ENCODE assay signal across 1 cellular context in genomic region chr4:82746705-82747567, GRCh38.
TF ChIP-seq lines count a peak whose summit lies in the region.

No MANE protein-coding gene starts in this region.

TF ChIP-seq in HepG2, 621 proteins besides CTCF, POLR2A, EP300 and RAD21 (continued from another document and continues in another):
- TF ChIP-seq GZF1 (CRISPR knock-in tag; IDR thresholded peaks at IDR 0.05) (no peak), ZBTB7B (CRISPR knock-in tag; IDR thresholded peaks at IDR 0.05) (no peak), RCOR2 (CRISPR knock-in tag; IDR thresholded peaks at IDR 0.05) (no peak), KLF11 (CRISPR knock-in tag; IDR thresholded peaks at IDR 0.05) (no peak), KDM6A (CRISPR knock-in tag; IDR thresholded peaks at IDR 0.05; ENCODE audit: low read depth) (no peak), ZNF549 (CRISPR knock-in tag; IDR thresholded peaks at IDR 0.05) (no peak), BATF2 (CRISPR knock-in tag; IDR thresholded peaks at IDR 0.05) (no peak), ZKSCAN5 (CRISPR knock-in tag; IDR thresholded peaks at IDR 0.05) (no peak), MATR3 (CRISPR knock-in tag; IDR thresholded peaks at IDR 0.05) (no peak), ZFP37 (CRISPR knock-in tag; IDR thresholded peaks at IDR 0.05; ENCODE audit: borderline replicate concordance) (no peak), MXD4 (CRISPR knock-in tag; IDR thresholded peaks at IDR 0.05) (no peak), WIZ (CRISPR knock-in tag; IDR thresholded peaks at IDR 0.05) (no peak), GTF2F1 (IDR thresholded peaks at IDR 0.05; ENCODE audit: low read length) (peak; percentile 93), MED1 (CRISPR knock-in tag; IDR thresholded peaks at IDR 0.05) (peak; percentile 11; the same call in 1 of the 2 replicates), PPARG (CRISPR knock-in tag; conservative IDR thresholded peaks at IDR 0.05) (no peak), SMYD3 (CRISPR knock-in tag; IDR thresholded peaks at IDR 0.05) (no peak), ZNF282 (IDR thresholded peaks at IDR 0.05; ENCODE audit: partially characterized antibody) (no peak), AHR (CRISPR knock-in tag; IDR thresholded peaks at IDR 0.05) (no peak), ZNF713 (CRISPR knock-in tag; IDR thresholded peaks at IDR 0.05) (no peak), PCBP1 (IDR thresholded peaks at IDR 0.05; ENCODE audit: borderline replicate concordance, low read depth, low read length) (no peak), SETDB1 (CRISPR knock-in tag; IDR thresholded peaks at IDR 0.05; ENCODE audit: borderline replicate concordance) (no peak), ZNF567 (CRISPR knock-in tag; IDR thresholded peaks at IDR 0.05; ENCODE audit: borderline replicate concordance) (no peak), MTF2 (CRISPR knock-in tag; IDR thresholded peaks at IDR 0.05; ENCODE audit: borderline replicate concordance) (no peak), ZSCAN31 (CRISPR knock-in tag; IDR thresholded peaks at IDR 0.05; ENCODE audit: low read depth) (no peak), NPAS2 (CRISPR knock-in tag; IDR thresholded peaks at IDR 0.05; ENCODE audit: borderline replicate concordance) (no peak), ZFP41 (CRISPR knock-in tag; IDR thresholded peaks at IDR 0.05; ENCODE audit: borderline replicate concordance) (no peak), PBX3 (CRISPR knock-in tag; IDR thresholded peaks at IDR 0.05; ENCODE audit: borderline replicate concordance) (no peak), ZNF367 (CRISPR knock-in tag; IDR thresholded peaks at IDR 0.05; ENCODE audit: borderline replicate concordance) (no peak), ZFP36L1 (CRISPR knock-in tag; IDR thresholded peaks at IDR 0.05) (no peak), HNRNPH1 (optimal IDR thresholded peaks at IDR 0.05; ENCODE audit: low read depth, low read length) (no peak), THYN1 (CRISPR knock-in tag; IDR thresholded peaks at IDR 0.05; ENCODE audit: borderline replicate concordance, low read depth) (no peak), GATAD1 (CRISPR knock-in tag; IDR thresholded peaks at IDR 0.05) (no peak), RBFOX2 (IDR thresholded peaks at IDR 0.05; ENCODE audit: low read depth, low read length) (peak; percentile 73), TEAD2 (CRISPR knock-in tag; IDR thresholded peaks at IDR 0.05) (no peak), CBX5 (CRISPR knock-in tag; IDR thresholded peaks at IDR 0.05; ENCODE audit: borderline replicate concordance) (no peak), SNRNP70 (IDR thresholded peaks at IDR 0.05; ENCODE audit: low read depth, low read length) (no peak), SIN3A (IDR thresholded peaks at IDR 0.05; ENCODE audit: borderline replicate concordance, low read depth, low read length) (no peak), ZNF362 (CRISPR knock-in tag; IDR thresholded peaks at IDR 0.05; ENCODE audit: borderline replicate concordance) (no peak), HOXA7 (CRISPR knock-in tag; IDR thresholded peaks at IDR 0.05) (no peak), ZNF138 (CRISPR knock-in tag; IDR thresholded peaks at IDR 0.05; ENCODE audit: low read depth) (no peak), ZNF503 (CRISPR knock-in tag; IDR thresholded peaks at IDR 0.05) (no peak), ZBTB34 (CRISPR knock-in tag; IDR thresholded peaks at IDR 0.05) (no peak), ZNF33B (CRISPR knock-in tag; IDR thresholded peaks at IDR 0.05) (no peak), ZBTB14 (CRISPR knock-in tag; IDR thresholded peaks at IDR 0.05) (no peak), ZKSCAN1 (IDR thresholded peaks at IDR 0.05; ENCODE audit: low read length) (no peak), ATRX (CRISPR knock-in tag; IDR thresholded peaks at IDR 0.05; ENCODE audit: borderline replicate concordance) (no peak)
- TF ChIP-seq, protein P1, sequence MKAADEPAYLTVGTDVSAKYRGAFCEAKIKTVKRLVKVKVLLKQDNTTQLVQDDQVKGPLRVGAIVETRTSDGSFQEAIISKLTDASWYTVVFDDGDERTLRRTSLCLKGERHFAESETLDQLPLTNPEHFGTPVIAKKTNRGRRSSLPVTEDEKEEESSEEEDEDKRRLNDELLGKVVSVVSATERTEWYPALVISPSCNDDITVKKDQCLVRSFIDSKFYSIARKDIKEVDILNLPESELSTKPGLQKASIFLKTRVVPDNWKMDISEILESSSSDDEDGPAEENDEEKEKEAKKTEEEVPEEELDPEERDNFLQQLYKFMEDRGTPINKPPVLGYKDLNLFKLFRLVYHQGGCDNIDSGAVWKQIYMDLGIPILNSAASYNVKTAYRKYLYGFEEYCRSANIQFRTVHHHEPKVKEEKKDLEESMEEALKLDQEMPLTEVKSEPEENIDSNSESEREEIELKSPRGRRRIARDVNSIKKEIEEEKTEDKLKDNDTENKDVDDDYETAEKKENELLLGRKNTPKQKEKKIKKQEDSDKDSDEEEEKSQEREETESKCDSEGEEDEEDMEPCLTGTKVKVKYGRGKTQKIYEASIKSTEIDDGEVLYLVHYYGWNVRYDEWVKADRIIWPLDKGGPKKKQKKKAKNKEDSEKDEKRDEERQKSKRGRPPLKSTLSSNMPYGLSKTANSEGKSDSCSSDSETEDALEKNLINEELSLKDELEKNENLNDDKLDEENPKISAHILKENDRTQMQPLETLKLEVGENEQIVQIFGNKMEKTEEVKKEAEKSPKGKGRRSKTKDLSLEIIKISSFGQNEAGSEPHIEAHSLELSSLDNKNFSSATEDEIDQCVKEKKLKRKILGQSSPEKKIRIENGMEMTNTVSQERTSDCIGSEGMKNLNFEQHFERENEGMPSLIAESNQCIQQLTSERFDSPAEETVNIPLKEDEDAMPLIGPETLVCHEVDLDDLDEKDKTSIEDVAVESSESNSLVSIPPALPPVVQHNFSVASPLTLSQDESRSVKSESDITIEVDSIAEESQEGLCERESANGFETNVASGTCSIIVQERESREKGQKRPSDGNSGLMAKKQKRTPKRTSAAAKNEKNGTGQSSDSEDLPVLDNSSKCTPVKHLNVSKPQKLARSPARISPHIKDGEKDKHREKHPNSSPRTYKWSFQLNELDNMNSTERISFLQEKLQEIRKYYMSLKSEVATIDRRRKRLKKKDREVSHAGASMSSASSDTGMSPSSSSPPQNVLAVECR (CRISPR knock-in tag; IDR thresholded peaks at IDR 0.05; ENCODE audit: borderline replicate concordance), result no peak
- TF ChIP-seq, protein P2, sequence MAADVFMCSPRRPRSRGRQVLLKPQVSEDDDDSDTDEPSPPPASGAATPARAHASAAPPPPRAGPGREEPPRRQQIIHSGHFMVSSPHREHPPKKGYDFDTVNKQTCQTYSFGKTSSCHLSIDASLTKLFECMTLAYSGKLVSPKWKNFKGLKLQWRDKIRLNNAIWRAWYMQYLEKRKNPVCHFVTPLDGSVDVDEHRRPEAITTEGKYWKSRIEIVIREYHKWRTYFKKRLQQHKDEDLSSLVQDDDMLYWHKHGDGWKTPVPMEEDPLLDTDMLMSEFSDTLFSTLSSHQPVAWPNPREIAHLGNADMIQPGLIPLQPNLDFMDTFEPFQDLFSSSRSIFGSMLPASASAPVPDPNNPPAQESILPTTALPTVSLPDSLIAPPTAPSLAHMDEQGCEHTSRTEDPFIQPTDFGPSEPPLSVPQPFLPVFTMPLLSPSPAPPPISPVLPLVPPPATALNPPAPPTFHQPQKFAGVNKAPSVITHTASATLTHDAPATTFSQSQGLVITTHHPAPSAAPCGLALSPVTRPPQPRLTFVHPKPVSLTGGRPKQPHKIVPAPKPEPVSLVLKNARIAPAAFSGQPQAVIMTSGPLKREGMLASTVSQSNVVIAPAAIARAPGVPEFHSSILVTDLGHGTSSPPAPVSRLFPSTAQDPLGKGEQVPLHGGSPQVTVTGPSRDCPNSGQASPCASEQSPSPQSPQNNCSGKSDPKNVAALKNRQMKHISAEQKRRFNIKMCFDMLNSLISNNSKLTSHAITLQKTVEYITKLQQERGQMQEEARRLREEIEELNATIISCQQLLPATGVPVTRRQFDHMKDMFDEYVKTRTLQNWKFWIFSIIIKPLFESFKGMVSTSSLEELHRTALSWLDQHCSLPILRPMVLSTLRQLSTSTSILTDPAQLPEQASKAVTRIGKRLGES (CRISPR knock-in tag; IDR thresholded peaks at IDR 0.05; ENCODE audit: borderline replicate concordance), result no peak
- TF ChIP-seq, protein P3, sequence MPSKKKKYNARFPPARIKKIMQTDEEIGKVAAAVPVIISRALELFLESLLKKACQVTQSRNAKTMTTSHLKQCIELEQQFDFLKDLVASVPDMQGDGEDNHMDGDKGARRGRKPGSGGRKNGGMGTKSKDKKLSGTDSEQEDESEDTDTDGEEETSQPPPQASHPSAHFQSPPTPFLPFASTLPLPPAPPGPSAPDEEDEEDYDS (CRISPR knock-in tag; IDR thresholded peaks at IDR 0.05), result peak; percentile 79
- TF ChIP-seq, protein P4, sequence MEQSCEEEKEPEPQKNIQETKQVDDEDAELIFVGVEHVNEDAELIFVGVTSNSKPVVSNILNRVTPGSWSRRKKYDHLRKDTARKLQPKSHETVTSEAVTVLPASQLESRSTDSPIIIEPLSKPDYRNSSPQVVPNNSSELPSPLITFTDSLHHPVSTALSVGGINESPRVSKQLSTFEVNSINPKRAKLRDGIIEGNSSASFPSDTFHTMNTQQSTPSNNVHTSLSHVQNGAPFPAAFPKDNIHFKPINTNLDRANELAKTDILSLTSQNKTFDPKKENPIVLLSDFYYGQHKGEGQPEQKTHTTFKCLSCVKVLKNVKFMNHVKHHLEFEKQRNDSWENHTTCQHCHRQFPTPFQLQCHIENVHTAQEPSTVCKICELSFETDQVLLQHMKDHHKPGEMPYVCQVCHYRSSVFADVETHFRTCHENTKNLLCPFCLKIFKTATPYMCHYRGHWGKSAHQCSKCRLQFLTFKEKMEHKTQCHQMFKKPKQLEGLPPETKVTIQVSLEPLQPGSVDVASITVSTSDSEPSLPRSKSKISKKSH (CRISPR knock-in tag; IDR thresholded peaks at IDR 0.05; ENCODE audit: borderline replicate concordance), result no peak
- TF ChIP-seq, protein P5, sequence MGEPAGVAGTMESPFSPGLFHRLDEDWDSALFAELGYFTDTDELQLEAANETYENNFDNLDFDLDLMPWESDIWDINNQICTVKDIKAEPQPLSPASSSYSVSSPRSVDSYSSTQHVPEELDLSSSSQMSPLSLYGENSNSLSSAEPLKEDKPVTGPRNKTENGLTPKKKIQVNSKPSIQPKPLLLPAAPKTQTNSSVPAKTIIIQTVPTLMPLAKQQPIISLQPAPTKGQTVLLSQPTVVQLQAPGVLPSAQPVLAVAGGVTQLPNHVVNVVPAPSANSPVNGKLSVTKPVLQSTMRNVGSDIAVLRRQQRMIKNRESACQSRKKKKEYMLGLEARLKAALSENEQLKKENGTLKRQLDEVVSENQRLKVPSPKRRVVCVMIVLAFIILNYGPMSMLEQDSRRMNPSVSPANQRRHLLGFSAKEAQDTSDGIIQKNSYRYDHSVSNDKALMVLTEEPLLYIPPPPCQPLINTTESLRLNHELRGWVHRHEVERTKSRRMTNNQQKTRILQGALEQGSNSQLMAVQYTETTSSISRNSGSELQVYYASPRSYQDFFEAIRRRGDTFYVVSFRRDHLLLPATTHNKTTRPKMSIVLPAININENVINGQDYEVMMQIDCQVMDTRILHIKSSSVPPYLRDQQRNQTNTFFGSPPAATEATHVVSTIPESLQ (CRISPR knock-in tag; conservative IDR thresholded peaks at IDR 0.05), result no peak
